In the genomic region with DNA sequence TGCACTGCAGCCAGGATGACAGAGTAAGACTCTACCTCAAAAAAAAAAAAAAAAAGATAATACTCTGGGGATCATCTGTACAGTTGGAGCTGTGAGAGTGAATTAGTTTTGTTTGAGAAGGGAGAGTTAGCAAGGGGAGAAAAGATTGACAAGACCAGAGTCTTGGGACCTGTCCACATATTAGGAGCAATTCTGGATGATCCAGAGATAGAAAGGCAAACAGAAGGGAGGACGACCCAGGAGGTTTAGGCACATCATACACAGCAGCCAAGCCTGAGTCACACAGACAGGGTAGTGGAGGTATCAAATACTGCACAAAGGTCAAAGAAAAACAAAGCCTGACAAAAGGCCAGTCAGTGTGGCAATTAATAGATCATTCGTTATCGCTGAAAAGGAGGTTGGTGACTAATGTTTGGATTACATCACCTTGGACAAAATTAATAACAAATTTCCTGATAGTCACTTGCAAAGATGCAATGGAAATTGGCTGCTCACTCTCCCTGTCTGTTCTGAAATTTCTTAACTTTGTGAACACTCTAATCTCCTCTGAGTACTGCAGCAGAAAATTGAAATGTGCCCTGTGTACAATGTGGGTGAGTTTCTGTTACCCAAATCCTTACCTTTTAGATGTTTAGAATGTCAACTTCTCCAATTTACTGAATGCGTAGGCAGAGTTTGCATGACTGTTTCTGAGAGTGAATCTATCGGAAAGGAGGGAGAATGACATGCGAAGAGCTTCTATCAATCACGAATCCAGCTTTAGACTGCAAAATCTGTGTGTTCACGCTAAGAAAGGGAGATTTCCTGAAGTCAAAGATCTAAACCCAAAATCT, we compare ENCODE assay signal across 10 cellular contexts.
A peak's percentile ranks its signal among the peaks of the same experiment; 100 is the strongest.
DNase-seq lines count a peak whose midpoint lies in the region; ATAC-seq lines count a peak whose summit lies in the region.
"Had no signal": no experiment of that assay in that cellular context is flagged by ENCODE, and none has a peak within 500 bp of the region (broad histone marks: within the 10 kb centered on the region; RNA-seq: fewer than 3 reads in every experiment).

No MANE protein-coding gene starts in this region.

- H3K4me1 Mint-ChIP-seq in activated T-cell treated with anti-CD3 and anti-CD28 coated beads, Interleukin-2, amount 50 U/mL, for 72 hours (ENCODE audit: low read depth): peaks cover 48% of the 10 kb centered on the region

- H3K27me3 Mint-ChIP-seq in activated T-cell treated with anti-CD3 and anti-CD28 coated beads, Interleukin-2, amount 50 U/mL, for 72 hours (ENCODE audit: low read depth): no peaks in the 10 kb centered on the region

- peak in 1 of 2 donors; percentile 29 for DNase-seq in activated T-cell treated with anti-CD3 and anti-CD28 coated beads, Interleukin-2, amount 50 U/mL, for 72 hours
- DNase-seq in activated T-cell treated with anti-CD3 and anti-CD28 coated beads for 4 hours: no peak
- peak; percentile 47 for DNase-seq in activated naive CD4-positive, alpha-beta T cell treated with anti-CD3 and anti-CD28 coated beads, Interleukin-2, amount 50 U/mL, for 16 hours
- DNase-seq in iris pigment epithelial cell (ENCODE audit: low read depth): peak; percentile 12
- no peak for DNase-seq in stimulated activated naive CD8-positive, alpha-beta T cell treated with anti-CD3 and anti-CD28 coated beads, Interleukin-15, Interleukin-2, amounts not matched to agents 100 U/mL and 50 U/mL, for 24 hours
- DNase-seq in NCI-H524 treated with DMSO at 0.1 percent for 48 hours (lab: John Stamatoyannopoulos, UW): no peak
- DNase-seq in HUDEP-2 (lab: John Stamatoyannopoulos, UW; ENCODE audit: unreplicated experiment in 76 of 76): no peak
- DNase-seq in amygdala (lab: John Stamatoyannopoulos, UW): no peak
- DNase-seq: BE2C, NCI-H1436 had no signal

- H3K27ac Mint-ChIP-seq in activated T-cell treated with anti-CD3 and anti-CD28 coated beads, Interleukin-2, amount 50 U/mL, for 72 hours: no peak overlapping the region

- no peak overlapping the region for H3K4me3 Mint-ChIP-seq in activated T-cell treated with anti-CD3 and anti-CD28 coated beads, Interleukin-2, amount 50 U/mL, for 72 hours

- peaks cover 5 to 10% of the 10 kb centered on the region in 2 donors for H3K36me3 Mint-ChIP-seq in activated T-cell treated with anti-CD3 and anti-CD28 coated beads, Interleukin-2, amount 50 U/mL, for 72 hours (ENCODE audit: insufficient read depth in 2 of 2)

- peak; percentile 79 to 88 for ATAC-seq in activated T-cell treated with anti-CD3 and anti-CD28 coated beads, Interleukin-2, amount 50 U/mL, for 72 hours (replicated peaks in 1 of 2)
- ATAC-seq in stimulated activated naive CD8-positive, alpha-beta T cell treated with anti-CD3 and anti-CD28 coated beads, Interleukin-15, Interleukin-2, amounts not matched to agents 100 U/mL and 50 U/mL, for 24 hours: peak; percentile 88

- peaks cover 0 to 5% of the 10 kb centered on the region in 2 donors for H3K9me3 Mint-ChIP-seq in activated T-cell treated with anti-CD3 and anti-CD28 coated beads, Interleukin-2, amount 50 U/mL, for 72 hours

Comparison
In these comparisons a context has a peak if more than half of its experiments do, and no peak if none do; other contexts are left out.
1. DNase-seq: peak in activated naive CD4-positive, alpha-beta T cell treated with anti-CD3 and anti-CD28 coated beads, Interleukin-2, amount 50 U/mL, for 16 hours (single experiment) and iris pigment epithelial cell (single experiment); none in activated T-cell treated with anti-CD3 and anti-CD28 coated beads for 4 hours (single experiment), stimulated activated naive CD8-positive, alpha-beta T cell treated with anti-CD3 and anti-CD28 coated beads, Interleukin-15, Interleukin-2, amounts not matched to agents 100 U/mL and 50 U/mL, for 24 hours (single experiment), NCI-H524 treated with DMSO at 0.1 percent for 48 hours (single experiment), HUDEP-2 (0 of 76) and amygdala (0 of 56).